In genomic region chr1:155847823-155848529, GRCh38 we compare ENCODE assay signal across 1 cellular context.
TF ChIP-seq lines count a peak whose summit lies in the region.

No MANE protein-coding gene starts in this region.

TF ChIP-seq in endothelial cell of umbilical vein, 7 proteins besides CTCF, POLR2A, EP300 and RAD21:
- TF ChIP-seq FOS (IDR thresholded peaks at IDR 0.05; ENCODE audit: borderline replicate concordance, insufficient read depth, low read length) (no peak), EZH2 (IDR thresholded peaks at IDR 0.05; ENCODE audit: borderline replicate concordance, low read depth, low read length, severe bottlenecking) (no peak), GATA2 (IDR thresholded peaks at IDR 0.05; ENCODE audit: insufficient read depth, insufficient read length, low read depth, low read length) (no peak), JUN (IDR thresholded peaks at IDR 0.05; ENCODE audit: borderline replicate concordance, insufficient read depth, insufficient read length, low read depth) (no peak), MAX (IDR thresholded peaks at IDR 0.05; ENCODE audit: insufficient read depth, insufficient read length) (no peak), POLR2AphosphoS5 (IDR thresholded peaks at IDR 0.05; ENCODE audit: insufficient read depth, low read depth, low read length) (no peak), MYC (IDR thresholded peaks at IDR 0.05; ENCODE audit: low read depth, low read length) (no peak)
